28 cellular contexts compared by ENCODE assay signal in the genomic region with DNA sequence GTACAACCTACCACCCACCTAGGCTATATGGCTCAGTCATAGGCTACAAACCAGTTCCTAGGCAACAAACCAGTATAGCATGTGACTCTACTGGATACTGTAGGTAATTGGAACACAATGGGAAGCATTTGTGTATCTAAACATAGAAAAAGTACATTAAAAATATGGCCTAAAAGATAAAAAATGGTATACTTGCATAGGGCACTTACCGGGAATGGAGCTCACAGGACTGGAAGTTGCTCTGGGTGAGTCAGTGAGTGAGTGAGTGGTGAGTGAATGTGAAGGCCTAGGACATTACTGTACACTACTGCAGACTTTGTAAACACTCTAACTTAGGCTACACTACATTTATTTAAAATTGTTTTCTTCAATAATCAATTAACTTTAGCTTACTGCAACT.
DNase-seq lines count a peak whose midpoint lies in the region; ATAC-seq and TF ChIP-seq lines count a peak whose summit lies in the region.
"Had no signal": no experiment of that assay in that cellular context is flagged by ENCODE, and none has a peak within 500 bp of the region (broad histone marks: within the 10 kb centered on the region; RNA-seq: fewer than 3 reads in every experiment).

No MANE protein-coding gene starts in this region.

- no peak for TF ChIP-seq POLR2A in esophagus squamous epithelium (IDR thresholded peaks at IDR 0.05)

- H3K36me3 ChIP-seq in mammary epithelial cell (ENCODE audit: insufficient read depth, low read length) (no peaks in the 10 kb centered on the region), esophagus squamous epithelium (no peaks in the 10 kb centered on the region)
- H3K36me3 ChIP-seq: BE2C, cardiac muscle cell, upper lobe of right lung had no signal

- POLR2A ChIA-PET in MCF 10A (lab: Yijun Ruan, JAX), result interaction anchor here (1.4 kb wide), 1 partner anchor 54 kb away, joined by 4 read pairs; no protein-coding TSS in a partner anchor

- in situ Hi-C loops in mammary epithelial cell (cut with MboI; ENCODE audit: low sequenced_read_pairs in 2 of 2), result no loop called here

- H3K27me3 Mint-ChIP-seq in MCF 10A (ENCODE audit: insufficient read depth, unreplicated experiment), result no peaks in the 10 kb centered on the region
- H3K27me3 Mint-ChIP-seq: activated CD4-positive, alpha-beta memory T cell treated with anti-CD3 and anti-CD28 coated beads for 36 hours had no signal

- intact Hi-C loops in mammary epithelial cell (cut with micrococcal nuclease), result no loop called here
- intact Hi-C loops in MCF 10A (cut with micrococcal nuclease), result no loop called here
- intact Hi-C loops in esophagus squamous epithelium (cut with DNase I), result no loop called here

- no peak overlapping the region for H3K4me2 ChIP-seq in mammary epithelial cell (ENCODE audit: insufficient read depth, low read depth, low read length)
- H3K4me2 ChIP-seq: hepatocyte, PC-9 had no signal

- H3K9me3 Mint-ChIP-seq in MCF 10A (ENCODE audit: unreplicated experiment), result no peaks in the 10 kb centered on the region
- H3K9me3 Mint-ChIP-seq in stimulated activated effector memory CD8-positive, alpha-beta T cell treated with anti-CD3 and anti-CD28 coated beads, Interleukin-12 subunit alpha, Interleukin-12 subunit beta, amount 100 ng/mL, for 72 hours, result no peaks in the 10 kb centered on the region
- H3K9me3 Mint-ChIP-seq: activated CD4-positive, alpha-beta memory T cell treated with anti-CD3 and anti-CD28 coated beads for 36 hours had no signal

- dilution Hi-C loops in mammary epithelial cell (cut with HindIII; ENCODE audit: low sequenced_read_pairs), result no loop called here

- H4K20me1 ChIP-seq in mammary epithelial cell (ENCODE audit: insufficient read depth, low read length), result no peaks in the 10 kb centered on the region

- BruUV-seq in mammary epithelial cell (replicated peaks; lab: Mats Ljungman, UMichigan), result no TSS peak
- no TSS peak for BruUV-seq in MCF 10A (replicated peaks; lab: Mats Ljungman, UMichigan)

- H3K27me3 ChIP-seq in mammary epithelial cell (ENCODE audit: insufficient read depth, low read length) (peaks cover 3% of the 10 kb centered on the region), esophagus squamous epithelium (no peaks in the 10 kb centered on the region)
- H3K27me3 ChIP-seq: BE2C, cardiac muscle cell, hepatocyte, upper lobe of right lung had no signal

- no peak overlapping the region for H3K9ac ChIP-seq in mammary epithelial cell (ENCODE audit: insufficient read depth, low read length)

- no peaks in the 10 kb centered on the region for H3K4me1 ChIP-seq in mammary epithelial cell (ENCODE audit: insufficient read depth, low read length)
- H3K4me1 ChIP-seq in esophagus squamous epithelium, result peaks cover 0 to 12% (median 0%) of the 10 kb centered on the region in 3 donors
- H3K4me1 ChIP-seq: BE2C had no signal

- 79% methylated on average over 1 of the region's 1 CpG for WGBS in mammary epithelial cell (ENCODE audit: low coverage, missing lambda C conversion rate)
- 65 to 95% methylated on average over 1 of the region's 1 CpG for WGBS in esophagus squamous epithelium, 2 donors

- peaks cover 6% of the 10 kb centered on the region for H3K36me3 Mint-ChIP-seq in MCF 10A (ENCODE audit: insufficient read depth, unreplicated experiment)
- H3K36me3 Mint-ChIP-seq in stimulated activated effector memory CD8-positive, alpha-beta T cell treated with anti-CD3 and anti-CD28 coated beads, Interleukin-12 subunit alpha, Interleukin-12 subunit beta, amount 100 ng/mL, for 72 hours, result no peaks in the 10 kb centered on the region
- H3K36me3 Mint-ChIP-seq: activated CD4-positive, alpha-beta memory T cell treated with anti-CD3 and anti-CD28 coated beads for 36 hours had no signal

- CTCF ChIA-PET in mammary epithelial cell (lab: Charles Lee; ENCODE audit: low non-redundant PET) (no interaction called here), MCF 10A (lab: Yijun Ruan, JAX) (no interaction called here)

- H3K4me3 ChIP-seq in mammary epithelial cell (replicated peaks in 1 of 3; ENCODE audit: insufficient read depth in 1 of 3, low read depth in 2 of 3, low read length in 3 of 3) (no peak overlapping the region), esophagus squamous epithelium (no peak overlapping the region)
- H3K4me3 ChIP-seq: cardiac muscle cell, hepatocyte, PC-9, skin epidermis, upper lobe of right lung had no signal

- H3K79me2 ChIP-seq in mammary epithelial cell (ENCODE audit: insufficient read depth, low read length), result no peaks in the 10 kb centered on the region
- H3K79me2 ChIP-seq: hepatocyte had no signal

- H3K9me3 ChIP-seq in mammary epithelial cell (replicated peaks; ENCODE audit: insufficient read depth, low read length), result peaks cover 2% of the 10 kb centered on the region
- no peaks in the 10 kb centered on the region for H3K9me3 ChIP-seq in esophagus squamous epithelium
- H3K9me3 ChIP-seq: BE2C, upper lobe of right lung had no signal

- no peak overlapping the region for H3K4me3 Mint-ChIP-seq in MCF 10A (ENCODE audit: unreplicated experiment)
- H3K4me3 Mint-ChIP-seq in stimulated activated effector memory CD8-positive, alpha-beta T cell treated with anti-CD3 and anti-CD28 coated beads, Interleukin-12 subunit alpha, Interleukin-12 subunit beta, amount 100 ng/mL, for 72 hours, result no peak overlapping the region
- H3K4me3 Mint-ChIP-seq: activated CD4-positive, alpha-beta memory T cell treated with anti-CD3 and anti-CD28 coated beads for 36 hours had no signal

- no peak overlapping the region for H2AFZ ChIP-seq in mammary epithelial cell (ENCODE audit: low read depth, low read length)
- H2AFZ ChIP-seq: hepatocyte, PC-9 had no signal

- ATAC-seq in SK-N-SH treated with all-trans-retinoic acid at 6 μM for 48 hours, result peak; percentile 24; the same call in 1 of the 3 replicates
- peak; percentile 45 for ATAC-seq in stimulated activated effector memory CD8-positive, alpha-beta T cell treated with anti-CD3 and anti-CD28 coated beads, Interleukin-12 subunit alpha, Interleukin-12 subunit beta, amount 100 ng/mL, for 72 hours
- ATAC-seq in GM18861 (IDR thresholded peaks at IDR 0.05; ENCODE audit: unreplicated experiment), result no peak
- ATAC-seq: activated CD4-positive, CD25-positive, alpha-beta regulatory T cell treated with anti-CD3 and anti-CD28 coated beads, Interleukin-2, amount 50 U/mL, for 24 hours; upper lobe of right lung had no signal

- TF ChIP-seq CTCF in mammary epithelial cell (conservative IDR thresholded peaks at IDR 0.05 in 1 of 2, IDR thresholded peaks at IDR 0.05 in 1 of 2; ENCODE audit: extremely low read depth in 1 of 2, insufficient read depth in 1 of 2, low read depth in 1 of 2, low read length in 2 of 2) (no peak), MCF 10A (IDR thresholded peaks at IDR 0.05; ENCODE audit: unreplicated experiment) (no peak), esophagus squamous epithelium (IDR thresholded peaks at IDR 0.05) (no peak)

- H3K27ac ChIP-seq in mammary epithelial cell (ENCODE audit: insufficient read depth, low read depth, low read length) (no peak overlapping the region), epithelial cell of prostate (peak overlapping the region; percentile 31), esophagus squamous epithelium (no peak overlapping the region)
- H3K27ac ChIP-seq: cardiac muscle cell, hepatocyte, PC-9, skin epidermis, upper lobe of right lung had no signal

- no peaks in the 10 kb centered on the region for H3K4me1 Mint-ChIP-seq in MCF 10A (ENCODE audit: insufficient read depth, unreplicated experiment)
- peaks cover 34% of the 10 kb centered on the region for H3K4me1 Mint-ChIP-seq in stimulated activated effector memory CD8-positive, alpha-beta T cell treated with anti-CD3 and anti-CD28 coated beads, Interleukin-12 subunit alpha, Interleukin-12 subunit beta, amount 100 ng/mL, for 72 hours

- no peak overlapping the region for H3K27ac Mint-ChIP-seq in MCF 10A (ENCODE audit: low read depth, unreplicated experiment)
- no peak overlapping the region for H3K27ac Mint-ChIP-seq in stimulated activated effector memory CD8-positive, alpha-beta T cell treated with anti-CD3 and anti-CD28 coated beads, Interleukin-12 subunit alpha, Interleukin-12 subunit beta, amount 100 ng/mL, for 72 hours
- H3K27ac Mint-ChIP-seq: activated CD4-positive, alpha-beta memory T cell treated with anti-CD3 and anti-CD28 coated beads for 36 hours had no signal

- DNase-seq in mammary epithelial cell (peak; percentile 1), MCF 10A (ENCODE audit: unreplicated experiment) (no peak), epithelial cell of prostate (ENCODE audit: low read depth, low spot score) (peak; percentile 12), COR-L47 (lab: John Stamatoyannopoulos, UW) (no peak), esophagus squamous epithelium (lab: John Stamatoyannopoulos, UW) (no peak)
- DNase-seq in stimulated activated effector memory CD8-positive, alpha-beta T cell treated with anti-CD3 and anti-CD28 coated beads, Interleukin-12 subunit alpha, Interleukin-12 subunit beta, amount 100 ng/mL, for 72 hours (ENCODE audit: low spot score in 2 of 2), result no peak
- DNase-seq: activated CD4-positive, alpha-beta memory T cell treated with anti-CD3 and anti-CD28 coated beads for 36 hours; activated naive CD4-positive, alpha-beta T cell; amniotic stem cell; BE2C; DMS79; mesendoderm; MM.1S; NCI-H1417; NCI-H2081 treated with DMSO at 0.1 percent for 48 hours; NCI-H446 treated with DMSO at 0.1 percent for 48 hours; occipital lobe; PC-9; SIG-M5; stimulated activated CD4-positive, alpha-beta T cell treated with anti-CD3 and anti-CD28 coated beads, Interleukin-2, amount 100 ng/mL, for 24 hours; substantia nigra; upper lobe of right lung had no signal

TF ChIP-seq in SK-N-SH treated with all-trans-retinoic acid at 6 μM for 48 hours, 23 proteins besides CTCF, POLR2A, EP300 and RAD21:
- no peak for TF ChIP-seq ZFP3 (CRISPR knock-in tag; IDR thresholded peaks at IDR 0.05)
- no peak for TF ChIP-seq ISL1 (CRISPR knock-in tag; IDR thresholded peaks at IDR 0.05)
- TF ChIP-seq, protein P1, sequence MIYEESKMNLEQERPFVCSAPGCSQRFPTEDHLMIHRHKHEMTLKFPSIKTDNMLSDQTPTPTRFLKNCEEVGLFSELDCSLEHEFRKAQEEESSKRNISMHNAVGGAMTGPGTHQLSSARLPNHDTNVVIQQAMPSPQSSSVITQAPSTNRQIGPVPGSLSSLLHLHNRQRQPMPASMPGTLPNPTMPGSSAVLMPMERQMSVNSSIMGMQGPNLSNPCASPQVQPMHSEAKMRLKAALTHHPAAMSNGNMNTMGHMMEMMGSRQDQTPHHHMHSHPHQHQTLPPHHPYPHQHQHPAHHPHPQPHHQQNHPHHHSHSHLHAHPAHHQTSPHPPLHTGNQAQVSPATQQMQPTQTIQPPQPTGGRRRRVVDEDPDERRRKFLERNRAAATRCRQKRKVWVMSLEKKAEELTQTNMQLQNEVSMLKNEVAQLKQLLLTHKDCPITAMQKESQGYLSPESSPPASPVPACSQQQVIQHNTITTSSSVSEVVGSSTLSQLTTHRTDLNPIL (CRISPR knock-in tag; IDR thresholded peaks at IDR 0.05; ENCODE audit: low read depth), result no peak
- no peak for TF ChIP-seq ZNF8 (CRISPR knock-in tag; IDR thresholded peaks at IDR 0.05)
- no peak for TF ChIP-seq OSR1 (CRISPR knock-in tag; IDR thresholded peaks at IDR 0.05)
- TF ChIP-seq ARNTL (CRISPR knock-in tag; IDR thresholded peaks at IDR 0.05; ENCODE audit: borderline replicate concordance, low read depth), result no peak
- no peak for TF ChIP-seq TOX (CRISPR knock-in tag; IDR thresholded peaks at IDR 0.05; ENCODE audit: borderline replicate concordance)
- TF ChIP-seq PPARA (CRISPR knock-in tag; IDR thresholded peaks at IDR 0.05; ENCODE audit: borderline replicate concordance), result no peak

Comparison
In these comparisons a context has a peak if more than half of its experiments do, and no peak if none do; other contexts are left out.
1. DNase-seq: peak in mammary epithelial cell (single experiment) and epithelial cell of prostate (single experiment); none in MCF 10A (single experiment), stimulated activated effector memory CD8-positive, alpha-beta T cell treated with anti-CD3 and anti-CD28 coated beads, Interleukin-12 subunit alpha, Interleukin-12 subunit beta, amount 100 ng/mL, for 72 hours (0 of 2), COR-L47 (single experiment) and esophagus squamous epithelium (single experiment).